29 cellular contexts compared by ENCODE assay signal in genomic region chr17:82357394-82357793, GRCh38. TPM values are rescaled to one million over a fixed set of nuclear protein-coding genes. Genes with fewer than 3 reads are reported as not detected.
"Had no signal": no experiment of that assay in that cellular context is flagged by ENCODE, and none has a peak within 500 bp of the region (broad histone marks: within the 10 kb centered on the region; RNA-seq: fewer than 3 reads in every experiment).

No MANE protein-coding gene starts in this region.

- H3K27ac ChIP-seq: adrenal gland, breast epithelium, colonic mucosa, dorsolateral prefrontal cortex, hepatocyte, left ventricle myocardium inferior, parathyroid adenoma had no signal

- H3K4me3 ChIP-seq: adrenal gland, breast epithelium, colonic mucosa, dorsolateral prefrontal cortex, hepatocyte, left ventricle myocardium inferior had no signal

- H3K9me3 ChIP-seq: adrenal gland, breast epithelium, colonic mucosa, left ventricle myocardium inferior had no signal

- H3K9ac ChIP-seq: parathyroid adenoma had no signal

- H3K4me2 ChIP-seq: hepatocyte had no signal

- H3K79me2 ChIP-seq: hepatocyte, parathyroid adenoma had no signal

- H3K36me3 ChIP-seq: adrenal gland, breast epithelium, colonic mucosa, left ventricle myocardium inferior had no signal

- DNase-seq: activated CD4-positive, alpha-beta T cell treated with anti-CD3 and anti-CD28 coated beads, Interleukin-2, amount 10 ng/mL, durations not matched to agents 24 days and 14 days; activated CD8-positive, alpha-beta memory T cell treated with anti-CD3 and anti-CD28 coated beads, Interleukin-2, amount 10 ng/mL, durations not matched to agents 7 days and 5 days; activated CD8-positive, alpha-beta T cell treated with anti-CD3 and anti-CD28 coated beads for 36 hours; activated T-cell treated with anti-CD3 and anti-CD28 coated beads for 4 hours; adrenal gland; colonic mucosa; dorsolateral prefrontal cortex; effector memory CD8-positive, alpha-beta T cell; foreskin melanocyte; immature natural killer cell; kidney glomerular epithelial cell; left ventricle myocardium inferior; nephron progenitor cell; right cardiac atrium; stimulated activated CD4-positive, alpha-beta T cell treated with anti-CD3 and anti-CD28 coated beads, Interleukin-12 subunit alpha, Interleukin-12 subunit beta, amount 100 ng/mL, for 4 hours; stimulated activated CD4-positive, alpha-beta T cell treated with anti-CD3 and anti-CD28 coated beads, Interleukin-4, amount 100 ng/mL, for 4 hours; stimulated activated naive CD8-positive, alpha-beta T cell treated with anti-CD3 and anti-CD28 coated beads, Interleukin-15, Interleukin-2, amounts not matched to agents 100 U/mL and 50 U/mL, for 24 hours had no signal

- H2AFZ ChIP-seq: hepatocyte, parathyroid adenoma had no signal

- H3K4me1 ChIP-seq: adrenal gland, colonic mucosa, left ventricle myocardium inferior, parathyroid adenoma had no signal

- ATAC-seq: activated CD4-positive, CD25-positive, alpha-beta regulatory T cell treated with anti-CD3 and anti-CD28 coated beads, Interleukin-2, amount 50 U/mL, for 24 hours; activated CD8-positive, alpha-beta memory T cell treated with anti-CD3 and anti-CD28 coated beads, Interleukin-2, amount 10 ng/mL, durations not matched to agents 7 days and 5 days; activated CD8-positive, alpha-beta T cell treated with anti-CD3 and anti-CD28 coated beads for 36 hours; effector memory CD8-positive, alpha-beta T cell; esophagus mucosa; stimulated activated naive CD8-positive, alpha-beta T cell treated with anti-CD3 and anti-CD28 coated beads, Interleukin-15, Interleukin-2, amounts not matched to agents 100 U/mL and 50 U/mL, for 24 hours had no signal

- H3K27me3 ChIP-seq: breast epithelium, hepatocyte had no signal

RNA-seq across cellular contexts. Expression of gene TEX19, which starts 1.7 kb away (rescaled TPM):
- total RNA-seq: activated CD8-positive, alpha-beta T cell treated with anti-CD3 and anti-CD28 coated beads for 36 hours; astrocyte; breast epithelium; colonic mucosa; dorsolateral prefrontal cortex; endothelial cell of umbilical vein; esophagus mucosa; hepatocyte; left ventricle myocardium inferior; mononuclear cell; pulmonary artery endothelial cell; right cardiac atrium; subcutaneous adipose tissue; ureter had no signal

RNA-seq across cellular contexts. Expression of gene UTS2R, which starts 14.2 kb away (rescaled TPM):
- total RNA-seq: activated CD8-positive, alpha-beta T cell treated with anti-CD3 and anti-CD28 coated beads for 36 hours; adrenal gland; astrocyte; colonic mucosa; endothelial cell of umbilical vein; esophagus mucosa; mononuclear cell; pulmonary artery endothelial cell; subcutaneous adipose tissue; ureter had no signal

RNA-seq across cellular contexts. Expression of gene CD7, which starts 40.0 kb away (rescaled TPM):
- total RNA-seq: endothelial cell of umbilical vein, myocyte, pulmonary artery endothelial cell had no signal
